Comparison of ENCODE assay signal across 14 cellular contexts in genomic region chr19:719636-720377, GRCh38. TPM values are rescaled to one million over a fixed set of nuclear protein-coding genes. Genes with fewer than 3 reads are reported as not detected.
DNase-seq lines count a peak whose midpoint lies in the region; ATAC-seq, FAIRE-seq and TF ChIP-seq lines count a peak whose summit lies in the region.
"Had no signal": no experiment of that assay in that cellular context is flagged by ENCODE, and none has a peak within 500 bp of the region (broad histone marks: within the 10 kb centered on the region; RNA-seq: fewer than 3 reads in every experiment).

No MANE protein-coding gene starts in this region.

- TF ChIP-seq CTCF in HepG2 (CRISPR knock-in tag; IDR thresholded peaks at IDR 0.05), result no peak
- TF ChIP-seq CTCF in right lobe of liver (IDR thresholded peaks at IDR 0.05), result no peak
- TF ChIP-seq CTCF in esophagus muscularis mucosa (IDR thresholded peaks at IDR 0.05), result no peak
- no peak for TF ChIP-seq CTCF in upper lobe of right lung (IDR thresholded peaks at IDR 0.05)
- TF ChIP-seq CTCF in thyroid gland (IDR thresholded peaks at IDR 0.05), result no peak
- no peak for TF ChIP-seq CTCF in GM10248 (IDR thresholded peaks at IDR 0.05; ENCODE audit: control extremely low read depth, extremely low read depth, low read depth, missing control alignments)

- peaks cover 44% of the 10 kb centered on the region for H3K4me1 ChIP-seq in HepG2 (ENCODE audit: insufficient read depth, low read length)
- peaks cover 0 to 9% (median 0%) of the 10 kb centered on the region in 4 donors for H3K4me1 ChIP-seq in right lobe of liver
- peaks cover 19 to 43% (median 42%) of the 10 kb centered on the region in 4 donors for H3K4me1 ChIP-seq in esophagus muscularis mucosa
- peaks cover 12% of the 10 kb centered on the region for H3K4me1 ChIP-seq in upper lobe of right lung
- H3K4me1 ChIP-seq in thyroid gland, result peaks cover 4 to 30% of the 10 kb centered on the region in 2 donors

- H4K20me1 ChIP-seq in HepG2 (ENCODE audit: insufficient read depth, low read length), result no peaks in the 10 kb centered on the region

- intact Hi-C loops in HepG2 (cut with micrococcal nuclease; ENCODE audit: unreplicated experiment), result no loop called here
- intact Hi-C loops in right lobe of liver (cut with DNase I), result no loop called here
- intact Hi-C loops in esophagus muscularis mucosa (cut with DNase I), result no loop called here
- intact Hi-C loops in upper lobe of right lung (cut with DNase I), result no loop called here
- intact Hi-C loops in thyroid gland (cut with DNase I), result no loop called here

- no peak overlapping the region for H3K9ac ChIP-seq in HepG2 (ENCODE audit: insufficient read depth, low read depth, low read length)

- no peaks in the 10 kb centered on the region for H3K79me2 ChIP-seq in HepG2 (ENCODE audit: insufficient read depth, low read length)

- DNase-seq in HepG2 (ENCODE audit: low spot score) (no peak), right lobe of liver (no peak), esophagus muscularis mucosa (ENCODE audit: extremely low spot score) (no peak), naive B cell (no peak), upper lobe of right lung (no peak), thyroid gland (no peak), GM10248 (ENCODE audit: extremely low spot score) (no peak), RCC 7860 (ENCODE audit: low spot score) (no peak)
- DNase-seq: DMS79 had no signal

- peaks cover 4 to 42% (median 31%) of the 10 kb centered on the region in 3 donors for H3K27me3 Mint-ChIP-seq in naive B cell

- H3K4me3 ChIP-seq in HepG2 (replicated peaks in 1 of 3; ENCODE audit: insufficient read depth in 1 of 3, low read depth in 2 of 3, low read length in 3 of 3) (peak overlapping the region in 1 of 3 experiments; percentile 55; a peak in 1 of 6 replicates), right lobe of liver (no peak overlapping the region), esophagus muscularis mucosa (peak overlapping the region; percentile 4 to 51 (median 32)), upper lobe of right lung (no peak overlapping the region), thyroid gland (replicated peaks in 1 of 3) (peak overlapping the region in 1 of 3 donors; percentile 6)
- H3K4me3 ChIP-seq: hepatocyte had no signal

- peaks cover 0 to 9% (median 6%) of the 10 kb centered on the region in 7 donors for H3K9me3 Mint-ChIP-seq in naive B cell

- H3K4me2 ChIP-seq in HepG2 (ENCODE audit: low read depth, low read length), result peak overlapping the region; percentile 59; the same call in 1 of the 2 replicates
- H3K4me2 ChIP-seq: hepatocyte had no signal

- BruUV-seq in HepG2 (replicated peaks; lab: Mats Ljungman, UMichigan), result no TSS peak

- FAIRE-seq in HepG2 (lab: Jason Lieb, UNC) (no peak), RCC 7860 (lab: Jason Lieb, UNC) (no peak)

- POLR2A ChIA-PET in HepG2 (lab: Yijun Ruan, JAX) (interaction anchor here (2.3 kb wide), 1 partner anchor 16 kb away, joined by 18 read pairs; no protein-coding TSS in a partner anchor), GM10248 (lab: Yijun Ruan, JAX) (no interaction called here)

- TF ChIP-seq POLR2A in HepG2 (IDR thresholded peaks at IDR 0.05; ENCODE audit: insufficient read depth in 1 of 2, low read depth in 2 of 2, low read length in 2 of 2) (no peak), right lobe of liver (IDR thresholded peaks at IDR 0.05) (no peak), esophagus muscularis mucosa (IDR thresholded peaks at IDR 0.05; ENCODE audit: low read depth) (no peak), thyroid gland (IDR thresholded peaks at IDR 0.05) (no peak)

- no peak overlapping the region for H3K4me3 Mint-ChIP-seq in naive B cell

- 0 out of 2 replicates have a peak, but pooled peaks cover 4% of the 10 kb centered on the region for H3K9me3 ChIP-seq in HepG2 (ENCODE audit: low read length)
- H3K9me3 ChIP-seq in right lobe of liver, result no peaks in the 10 kb centered on the region
- H3K9me3 ChIP-seq in esophagus muscularis mucosa, result peaks cover 0 to 9% (median 2%) of the 10 kb centered on the region in 4 donors
- no peaks in the 10 kb centered on the region for H3K9me3 ChIP-seq in upper lobe of right lung
- no peaks in the 10 kb centered on the region for H3K9me3 ChIP-seq in thyroid gland

- TF ChIP-seq EP300 in HepG2 (IDR thresholded peaks at IDR 0.05; ENCODE audit: low read depth in 2 of 2, low read length in 2 of 2), result no peak
- TF ChIP-seq EP300 in HepG2 (CRISPR knock-in tag; IDR thresholded peaks at IDR 0.05; ENCODE audit: borderline replicate concordance), result no peak
- no peak for TF ChIP-seq EP300 in esophagus muscularis mucosa (IDR thresholded peaks at IDR 0.05)

- CTCF ChIA-PET in HepG2 (lab: Yijun Ruan, JAX; ENCODE audit: low intra/inter-chr PET ratio, low total read pairs), result no interaction called here
- CTCF ChIA-PET in GM10248 (lab: Yijun Ruan, JAX), result no interaction called here

- TF ChIP-seq RAD21 in HepG2 (CRISPR knock-in tag; IDR thresholded peaks at IDR 0.05), result no peak

- H3K27ac ChIP-seq in HepG2 (ENCODE audit: extremely low read length, insufficient read depth, low read length), result no peak overlapping the region
- no peak overlapping the region for H3K27ac ChIP-seq in right lobe of liver
- H3K27ac ChIP-seq in esophagus muscularis mucosa (replicated peaks in 1 of 4), result peak overlapping the region; percentile 70 to 83 (median 76)
- H3K27ac ChIP-seq in upper lobe of right lung, result peak overlapping the region; percentile 65
- H3K27ac ChIP-seq in thyroid gland, result peak overlapping the region in 1 of 3 donors; percentile 58
- H3K27ac ChIP-seq: hepatocyte, VCaP had no signal

- in situ Hi-C loops in HepG2 (cut with HindIII; ENCODE audit: extremely low pct_ligation_motif_present, low pct_unique_long_range_greater_than_20kb), result no loop called here

- no peak overlapping the region for H3K27ac Mint-ChIP-seq in naive B cell

- H3K36me3 ChIP-seq in HepG2 (replicated peaks in 1 of 2; ENCODE audit: control insufficient read depth in 1 of 2, insufficient read depth in 2 of 2, low read length in 2 of 2), result no peaks in the 10 kb centered on the region
- no peaks in the 10 kb centered on the region for H3K36me3 ChIP-seq in right lobe of liver
- H3K36me3 ChIP-seq in esophagus muscularis mucosa, result peaks cover 0 to 11% (median 2%) of the 10 kb centered on the region in 4 donors
- no peaks in the 10 kb centered on the region for H3K36me3 ChIP-seq in upper lobe of right lung
- H3K36me3 ChIP-seq in thyroid gland, result no peaks in the 10 kb centered on the region

- no peak for ATAC-seq in HepG2
- no peak for ATAC-seq in right lobe of liver
- ATAC-seq in naive B cell (ENCODE audit: low read depth in 2 of 2), result peak; percentile 32 to 49
- ATAC-seq in upper lobe of right lung, result no peak

- peaks cover 7 to 15% (median 8%) of the 10 kb centered on the region in 3 donors for H3K4me1 Mint-ChIP-seq in naive B cell

- 92% methylated on average over 75 of the region's 81 CpGs for WGBS in HepG2 (ENCODE audit: low lambda C conversion rate)
- 5% methylated on average over 26 of the region's 81 CpGs for WGBS in right lobe of liver (ENCODE audit: insufficient coverage, low coverage, low lambda C conversion rate, missing lambda C conversion rate)
- 22% methylated on average over 27 of the region's 81 CpGs for WGBS in esophagus muscularis mucosa
- WGBS in thyroid gland, 2 donors, result 33 to 43% methylated on average over 3 to 23 of the region's 81 CpGs

- no peak overlapping the region for H2AFZ ChIP-seq in HepG2 (ENCODE audit: low read length)
- H2AFZ ChIP-seq: hepatocyte had no signal

- H3K36me3 Mint-ChIP-seq in naive B cell, result peaks cover 7 to 11% of the 10 kb centered on the region in 2 donors

- H3K27me3 ChIP-seq in HepG2 (ENCODE audit: control insufficient read depth in 1 of 2, insufficient read depth in 2 of 2, low read length in 2 of 2) (no peaks in the 10 kb centered on the region), right lobe of liver (peaks cover 7 to 13% of the 10 kb centered on the region in 2 donors), esophagus muscularis mucosa (peaks cover 0 to 38% (median 11%) of the 10 kb centered on the region in 4 donors), upper lobe of right lung (peaks cover 16% of the 10 kb centered on the region), thyroid gland (no peaks in the 10 kb centered on the region)
- H3K27me3 ChIP-seq: hepatocyte had no signal

RNA-seq across cellular contexts. Expression of gene PALM, which starts 11.1 kb away (rescaled TPM):
- total RNA-seq in HepG2 (2016; rRNA removed; fragmentation: Illumina TruSeq; extraction: Trizol) (9.7 and 10.8 TPM in 2 replicates), right lobe of liver (10 to 100 TPM in 2 of 6 experiments, 1 to 10 TPM in 4; 4.6 to 12.7 (median 7.1) TPM), esophagus muscularis mucosa (100 to 1,000 TPM in 1 of 4 donors, 10 to 100 TPM in 3; 42.8 to 119 (median 70.8) TPM), upper lobe of right lung (56.9 TPM), thyroid gland (10 to 100 TPM; 18.9 to 45.5 (median 27.7) TPM)
- 8.3 and 10.1 TPM in 2 replicates for total RNA-seq in HepG2 (2016; cell fraction: cytosol; rRNA removed; fragmentation: Illumina TruSeq; extraction: Trizol; ENCODE audit: low read depth)
- total RNA-seq in HepG2 (2016; cell fraction: insoluble cytoplasmic fraction; rRNA removed; fragmentation: Illumina TruSeq; extraction: Trizol), result 6.4 and 11.8 TPM in 2 replicates
- 16.6 and 19.9 TPM in 2 replicates for total RNA-seq in HepG2 (2016; cell fraction: membrane; rRNA removed; fragmentation: Illumina TruSeq; extraction: Trizol)
- total RNA-seq in HepG2 (2016; cell fraction: nucleus; rRNA removed; fragmentation: Illumina TruSeq; extraction: Trizol), result 6.7 and 6.9 TPM in 2 replicates
- polyA plus RNA-seq in HepG2 (2011; rRNA removed) (4.0 and 5.4 TPM in 2 replicates), naive B cell (ENCODE audit: low read depth in 6 of 6) (under 1 TPM in 1 of 6 donors, not detected in 5; 0.35 TPM)
- polyA plus RNA-seq in HepG2 (2011; cell fraction: cytosol; rRNA removed), result 3.7 and 4.7 TPM in 2 replicates
- polyA plus RNA-seq in HepG2 (2011; cell fraction: nucleus; rRNA removed), result 6.0 and 7.8 TPM in 2 replicates
- 12.4 and 19.1 TPM in 2 replicates for polyA plus RNA-seq in HepG2 (2012)
- 9.4 and 11.9 TPM in 2 replicates for polyA plus RNA-seq in HepG2 (2016; cell fraction: cytosol; fragmentation: Illumina TruSeq; extraction: Trizol; ENCODE audit: low read depth)
- polyA plus RNA-seq in HepG2 (2016; cell fraction: insoluble cytoplasmic fraction; fragmentation: Illumina TruSeq; extraction: Trizol; ENCODE audit: low read depth), result 15.1 and 19.3 TPM in 2 replicates
- polyA plus RNA-seq in HepG2 (2016; cell fraction: membrane; fragmentation: Illumina TruSeq; extraction: Trizol; ENCODE audit: low read depth), result 19.1 and 21.1 TPM in 2 replicates
- polyA plus RNA-seq in HepG2 (2016; cell fraction: nucleus; fragmentation: Illumina TruSeq; extraction: Trizol; ENCODE audit: insufficient read depth, low read depth), result 18.9 and 19.6 TPM in 2 replicates
- polyA minus RNA-seq in HepG2 (2011; rRNA and poly(A)+ RNA removed; ENCODE audit: low replicate concordance), result 1.1 and 5.2 TPM in 2 replicates
- polyA minus RNA-seq in HepG2 (2011; cell fraction: cytosol; rRNA and poly(A)+ RNA removed), result 5.4 and 5.6 TPM in 2 replicates
- 2.2 TPM in 2 replicates for polyA minus RNA-seq in HepG2 (2011; cell fraction: nucleus; rRNA and poly(A)+ RNA removed)
- total RNA-seq: HT1080, mononuclear cell had no signal

RNA-seq across cellular contexts. Expression of gene PRSS57, which starts 24.6 kb away (rescaled TPM):
- total RNA-seq in HepG2 (2016; rRNA removed; fragmentation: Illumina TruSeq; extraction: Trizol) (not detected in 2 replicates), right lobe of liver (under 1 TPM in 1 of 6 experiments, not detected in 5; 0.20 TPM), esophagus muscularis mucosa (under 1 TPM in 1 of 4 donors, not detected in 3; 0.34 TPM), upper lobe of right lung (not detected), thyroid gland (not detected)
- total RNA-seq in HepG2 (2016; cell fraction: cytosol; rRNA removed; fragmentation: Illumina TruSeq; extraction: Trizol; ENCODE audit: low read depth), result not detected in 2 replicates
- not detected in 2 replicates for total RNA-seq in HepG2 (2016; cell fraction: insoluble cytoplasmic fraction; rRNA removed; fragmentation: Illumina TruSeq; extraction: Trizol)
- not detected in 2 replicates for total RNA-seq in HepG2 (2016; cell fraction: membrane; rRNA removed; fragmentation: Illumina TruSeq; extraction: Trizol)
- not detected in 2 replicates for total RNA-seq in HepG2 (2016; cell fraction: nucleus; rRNA removed; fragmentation: Illumina TruSeq; extraction: Trizol)
- polyA plus RNA-seq in HepG2 (2011; rRNA removed) (0.12 and 0.20 TPM in 2 replicates), naive B cell (ENCODE audit: low read depth in 6 of 6) (not detected)
- 0.10 and 0.20 TPM in 2 replicates for polyA plus RNA-seq in HepG2 (2011; cell fraction: cytosol; rRNA removed)
- polyA plus RNA-seq in HepG2 (2011; cell fraction: nucleus; rRNA removed), result not detected in 2 replicates
- polyA plus RNA-seq in HepG2 (2012), result 0.13 and 0.16 TPM in 2 replicates
- not detected in 2 replicates for polyA plus RNA-seq in HepG2 (2016; cell fraction: cytosol; fragmentation: Illumina TruSeq; extraction: Trizol; ENCODE audit: low read depth)
- not detected in 2 replicates for polyA plus RNA-seq in HepG2 (2016; cell fraction: insoluble cytoplasmic fraction; fragmentation: Illumina TruSeq; extraction: Trizol; ENCODE audit: low read depth)
- not detected in 2 replicates for polyA plus RNA-seq in HepG2 (2016; cell fraction: membrane; fragmentation: Illumina TruSeq; extraction: Trizol; ENCODE audit: low read depth)
- polyA plus RNA-seq in HepG2 (2016; cell fraction: nucleus; fragmentation: Illumina TruSeq; extraction: Trizol; ENCODE audit: insufficient read depth, low read depth), result not detected in 2 replicates
- not detected in 2 replicates for polyA minus RNA-seq in HepG2 (2011; rRNA and poly(A)+ RNA removed; ENCODE audit: low replicate concordance)
- polyA minus RNA-seq in HepG2 (2011; cell fraction: cytosol; rRNA and poly(A)+ RNA removed), result not detected in 2 replicates
- not detected in 2 replicates for polyA minus RNA-seq in HepG2 (2011; cell fraction: nucleus; rRNA and poly(A)+ RNA removed)
- total RNA-seq: HT1080 had no signal
- polyA plus RNA-seq: AG04450 had no signal

RNA-seq across cellular contexts. Expression of gene MISP, which starts 31.1 kb away (rescaled TPM):
- total RNA-seq in HepG2 (2016; rRNA removed; fragmentation: Illumina TruSeq; extraction: Trizol), result 1.1 and 1.3 TPM in 2 replicates
- total RNA-seq in HepG2 (2016; cell fraction: cytosol; rRNA removed; fragmentation: Illumina TruSeq; extraction: Trizol; ENCODE audit: low read depth), result 0.30 and 0.35 TPM in 2 replicates
- total RNA-seq in HepG2 (2016; cell fraction: insoluble cytoplasmic fraction; rRNA removed; fragmentation: Illumina TruSeq; extraction: Trizol), result 0.77 and 1.3 TPM in 2 replicates
- 0.77 and 0.96 TPM in 2 replicates for total RNA-seq in HepG2 (2016; cell fraction: membrane; rRNA removed; fragmentation: Illumina TruSeq; extraction: Trizol)
- 0.78 and 0.99 TPM in 2 replicates for total RNA-seq in HepG2 (2016; cell fraction: nucleus; rRNA removed; fragmentation: Illumina TruSeq; extraction: Trizol)
- polyA plus RNA-seq in HepG2 (2011; rRNA removed), result 0.67 and 0.71 TPM in 2 replicates
- 0.53 and 0.71 TPM in 2 replicates for polyA plus RNA-seq in HepG2 (2011; cell fraction: cytosol; rRNA removed)
- polyA plus RNA-seq in HepG2 (2011; cell fraction: nucleus; rRNA removed), result 0.81 and 0.85 TPM in 2 replicates
- polyA plus RNA-seq in HepG2 (2012), result 2.1 and 3.1 TPM in 2 replicates
- 0.23 and 0.32 TPM in 2 replicates for polyA plus RNA-seq in HepG2 (2016; cell fraction: cytosol; fragmentation: Illumina TruSeq; extraction: Trizol; ENCODE audit: low read depth)
- 1.2 and 1.5 TPM in 2 replicates for polyA plus RNA-seq in HepG2 (2016; cell fraction: insoluble cytoplasmic fraction; fragmentation: Illumina TruSeq; extraction: Trizol; ENCODE audit: low read depth)
- 0.40 and 0.79 TPM in 2 replicates for polyA plus RNA-seq in HepG2 (2016; cell fraction: membrane; fragmentation: Illumina TruSeq; extraction: Trizol; ENCODE audit: low read depth)
- polyA plus RNA-seq in HepG2 (2016; cell fraction: nucleus; fragmentation: Illumina TruSeq; extraction: Trizol; ENCODE audit: insufficient read depth, low read depth), result 1.2 and 1.6 TPM in 2 replicates
- polyA minus RNA-seq in HepG2 (2011; rRNA and poly(A)+ RNA removed; ENCODE audit: low replicate concordance), result 1.2 and 37.0 TPM in 2 replicates
- polyA minus RNA-seq in HepG2 (2011; cell fraction: cytosol; rRNA and poly(A)+ RNA removed), result 0.62 and 0.99 TPM in 2 replicates
- polyA minus RNA-seq in HepG2 (2011; cell fraction: nucleus; rRNA and poly(A)+ RNA removed), result 0.37 and 0.39 TPM in 2 replicates
- total RNA-seq in right lobe of liver, result under 1 TPM in 1 of 6 experiments, not detected in 5; 0.09 TPM
- 1 to 10 TPM in 1 of 4 donors, not detected in 3; 2.0 TPM for total RNA-seq in esophagus muscularis mucosa
- polyA plus RNA-seq in naive B cell (ENCODE audit: low read depth in 6 of 6), result not detected
- 15.9 TPM for total RNA-seq in upper lobe of right lung
- under 1 TPM in 2 of 4 donors, not detected in 2; 0.63 to 0.68 TPM for total RNA-seq in thyroid gland
- total RNA-seq: mononuclear cell had no signal

RNA-seq across cellular contexts. Expression of gene FSTL3, which starts 43.6 kb away (rescaled TPM):
- 5.8 and 13.5 TPM in 2 replicates for total RNA-seq in HepG2 (2016; rRNA removed; fragmentation: Illumina TruSeq; extraction: Trizol)
- 3.3 and 3.8 TPM in 2 replicates for total RNA-seq in HepG2 (2016; cell fraction: cytosol; rRNA removed; fragmentation: Illumina TruSeq; extraction: Trizol; ENCODE audit: low read depth)
- total RNA-seq in HepG2 (2016; cell fraction: insoluble cytoplasmic fraction; rRNA removed; fragmentation: Illumina TruSeq; extraction: Trizol), result 4.6 and 14.2 TPM in 2 replicates
- total RNA-seq in HepG2 (2016; cell fraction: membrane; rRNA removed; fragmentation: Illumina TruSeq; extraction: Trizol), result 7.0 and 8.2 TPM in 2 replicates
- total RNA-seq in HepG2 (2016; cell fraction: nucleus; rRNA removed; fragmentation: Illumina TruSeq; extraction: Trizol), result 11.9 and 15.2 TPM in 2 replicates
- 15.6 and 30.9 TPM in 2 replicates for polyA plus RNA-seq in HepG2 (2011; rRNA removed)
- polyA plus RNA-seq in HepG2 (2011; cell fraction: cytosol; rRNA removed), result 24.5 and 32.7 TPM in 2 replicates
- 151 and 166 TPM in 2 replicates for polyA plus RNA-seq in HepG2 (2011; cell fraction: nucleus; rRNA removed)
- 19.0 and 28.0 TPM in 2 replicates for polyA plus RNA-seq in HepG2 (2012)
- 3.1 and 4.0 TPM in 2 replicates for polyA plus RNA-seq in HepG2 (2016; cell fraction: cytosol; fragmentation: Illumina TruSeq; extraction: Trizol; ENCODE audit: low read depth)
- 6.4 and 7.0 TPM in 2 replicates for polyA plus RNA-seq in HepG2 (2016; cell fraction: insoluble cytoplasmic fraction; fragmentation: Illumina TruSeq; extraction: Trizol; ENCODE audit: low read depth)
- polyA plus RNA-seq in HepG2 (2016; cell fraction: membrane; fragmentation: Illumina TruSeq; extraction: Trizol; ENCODE audit: low read depth), result 5.8 and 6.2 TPM in 2 replicates
- 30.9 and 40.0 TPM in 2 replicates for polyA plus RNA-seq in HepG2 (2016; cell fraction: nucleus; fragmentation: Illumina TruSeq; extraction: Trizol; ENCODE audit: insufficient read depth, low read depth)
- polyA minus RNA-seq in HepG2 (2011; rRNA and poly(A)+ RNA removed; ENCODE audit: low replicate concordance), result 28.2 and 70.2 TPM in 2 replicates
- 10.6 and 21.0 TPM in 2 replicates for polyA minus RNA-seq in HepG2 (2011; cell fraction: cytosol; rRNA and poly(A)+ RNA removed)
- polyA minus RNA-seq in HepG2 (2011; cell fraction: nucleus; rRNA and poly(A)+ RNA removed), result 6.8 and 7.9 TPM in 2 replicates
- total RNA-seq in right lobe of liver, result 10 to 100 TPM in 3 of 6 experiments, 1 to 10 TPM in 3; 4.2 to 18.7 (median 10.4) TPM
- total RNA-seq in esophagus muscularis mucosa, result 100 to 1,000 TPM; 115 to 226 (median 217) TPM
- polyA plus RNA-seq in naive B cell (ENCODE audit: low read depth in 6 of 6), result 1 to 10 TPM in 4 of 6 donors, under 1 TPM in 1, not detected in 1; 0.77 to 3.6 (median 2.8) TPM
- 114 TPM for total RNA-seq in upper lobe of right lung
- total RNA-seq in thyroid gland, result 10 to 100 TPM; 16.2 to 73.4 (median 62.9) TPM

RNA-seq across cellular contexts. Expression of gene RNF126, which starts 56.8 kb away (rescaled TPM):
- total RNA-seq in HepG2 (2016; rRNA removed; fragmentation: Illumina TruSeq; extraction: Trizol), result 18.5 and 34.0 TPM in 2 replicates
- 60.7 and 62.9 TPM in 2 replicates for total RNA-seq in HepG2 (2016; cell fraction: cytosol; rRNA removed; fragmentation: Illumina TruSeq; extraction: Trizol; ENCODE audit: low read depth)
- total RNA-seq in HepG2 (2016; cell fraction: insoluble cytoplasmic fraction; rRNA removed; fragmentation: Illumina TruSeq; extraction: Trizol), result 14.0 and 32.5 TPM in 2 replicates
- 51.8 and 70.5 TPM in 2 replicates for total RNA-seq in HepG2 (2016; cell fraction: membrane; rRNA removed; fragmentation: Illumina TruSeq; extraction: Trizol)
- 20.4 and 26.7 TPM in 2 replicates for total RNA-seq in HepG2 (2016; cell fraction: nucleus; rRNA removed; fragmentation: Illumina TruSeq; extraction: Trizol)
- polyA plus RNA-seq in HepG2 (2011; rRNA removed), result 23.2 and 24.6 TPM in 2 replicates
- 21.4 and 33.6 TPM in 2 replicates for polyA plus RNA-seq in HepG2 (2011; cell fraction: cytosol; rRNA removed)
- polyA plus RNA-seq in HepG2 (2011; cell fraction: nucleus; rRNA removed), result 96.9 and 98.7 TPM in 2 replicates
- polyA plus RNA-seq in HepG2 (2012), result 47.4 and 51.2 TPM in 2 replicates
- 83.7 and 90.8 TPM in 2 replicates for polyA plus RNA-seq in HepG2 (2016; cell fraction: cytosol; fragmentation: Illumina TruSeq; extraction: Trizol; ENCODE audit: low read depth)
- polyA plus RNA-seq in HepG2 (2016; cell fraction: insoluble cytoplasmic fraction; fragmentation: Illumina TruSeq; extraction: Trizol; ENCODE audit: low read depth), result 29.9 and 39.9 TPM in 2 replicates
- polyA plus RNA-seq in HepG2 (2016; cell fraction: membrane; fragmentation: Illumina TruSeq; extraction: Trizol; ENCODE audit: low read depth), result 79.7 and 88.6 TPM in 2 replicates
- 75.9 and 77.0 TPM in 2 replicates for polyA plus RNA-seq in HepG2 (2016; cell fraction: nucleus; fragmentation: Illumina TruSeq; extraction: Trizol; ENCODE audit: insufficient read depth, low read depth)
- polyA minus RNA-seq in HepG2 (2011; rRNA and poly(A)+ RNA removed; ENCODE audit: low replicate concordance), result 10.7 and 26.6 TPM in 2 replicates
- polyA minus RNA-seq in HepG2 (2011; cell fraction: cytosol; rRNA and poly(A)+ RNA removed), result 18.3 and 21.9 TPM in 2 replicates
- 28.0 and 36.3 TPM in 2 replicates for polyA minus RNA-seq in HepG2 (2011; cell fraction: nucleus; rRNA and poly(A)+ RNA removed)
- 10 to 100 TPM; 18.3 to 85.0 (median 28.8) TPM for total RNA-seq in right lobe of liver
- total RNA-seq in esophagus muscularis mucosa, result 10 to 100 TPM; 41.5 to 63.5 (median 62.3) TPM
- polyA plus RNA-seq in naive B cell (ENCODE audit: low read depth in 6 of 6), result 10 to 100 TPM; 51.0 to 72.4 (median 59.1) TPM
- 32.9 TPM for total RNA-seq in upper lobe of right lung
- 10 to 100 TPM; 41.4 to 55.5 (median 53.5) TPM for total RNA-seq in thyroid gland

Comparison
In these comparisons a context has a peak if more than half of its experiments do, and no peak if none do; other contexts are left out.
1. ATAC-seq: peak in naive B cell (2 of 2); none in HepG2 (single experiment), right lobe of liver (0 of 4) and upper lobe of right lung (single experiment).
2. H3K27ac ChIP-seq: peak in esophagus muscularis mucosa (4 of 4) and upper lobe of right lung (single experiment); none in HepG2 (single experiment) and right lobe of liver (0 of 3).
3. H3K4me3 ChIP-seq: peak in esophagus muscularis mucosa (4 of 4); none in right lobe of liver (0 of 3) and upper lobe of right lung (single experiment).